Comparison of ENCODE assay signal across 1 cellular context in genomic region chr16:58684354-58685083, GRCh38.
TF ChIP-seq lines count a peak whose summit lies in the region.

TSS of gene SLC38A7 (minus strand) at chr16:58684770. CDS start at chr16:58680126, 4,644 bp downstream.

TF ChIP-seq in HepG2, 621 proteins besides CTCF, POLR2A, EP300 and RAD21 (continued from another document and continues in another):
- TF ChIP-seq ZNF333 (CRISPR knock-in tag; IDR thresholded peaks at IDR 0.05; ENCODE audit: borderline replicate concordance) (no peak), NFE2L1 (CRISPR knock-in tag; IDR thresholded peaks at IDR 0.05; ENCODE audit: borderline replicate concordance) (no peak), MTF2 (CRISPR knock-in tag; IDR thresholded peaks at IDR 0.05; ENCODE audit: borderline replicate concordance) (0 out of 2 replicates have a peak, but pooled peaks have one; percentile 13), ZNF367 (CRISPR knock-in tag; IDR thresholded peaks at IDR 0.05; ENCODE audit: borderline replicate concordance) (peak; percentile 84), ZNF83 (CRISPR knock-in tag; IDR thresholded peaks at IDR 0.05; ENCODE audit: borderline replicate concordance) (peak; percentile 79; the same call in 1 of the 2 replicates), GABPB1 (CRISPR knock-in tag; IDR thresholded peaks at IDR 0.05) (peak; percentile 89), ZNF441 (CRISPR knock-in tag; IDR thresholded peaks at IDR 0.05; ENCODE audit: borderline replicate concordance) (peak; percentile 80), ZNF788 (CRISPR knock-in tag; IDR thresholded peaks at IDR 0.05; ENCODE audit: borderline replicate concordance) (peak; percentile 29), KLF12 (CRISPR knock-in tag; IDR thresholded peaks at IDR 0.05; ENCODE audit: borderline replicate concordance) (0 out of 2 replicates have a peak, but pooled peaks have one; percentile 60), TOPORS (CRISPR knock-in tag; IDR thresholded peaks at IDR 0.05) (0 out of 2 replicates have a peak, but pooled peaks have one; percentile 44), ZFYVE20 (CRISPR knock-in tag; IDR thresholded peaks at IDR 0.05; ENCODE audit: borderline replicate concordance, low read depth) (0 out of 2 replicates have a peak, but pooled peaks have one; percentile 24), AHR (CRISPR knock-in tag; IDR thresholded peaks at IDR 0.05) (peak; percentile 52; the same call in 1 of the 2 replicates), GATAD2A (CRISPR knock-in tag; IDR thresholded peaks at IDR 0.05) (no peak; the same call in 1 of the 2 replicates), AKAP8 (CRISPR knock-in tag; IDR thresholded peaks at IDR 0.05) (0 out of 2 replicates have a peak, but pooled peaks have one; percentile 21), REPIN1 (CRISPR knock-in tag; IDR thresholded peaks at IDR 0.05; ENCODE audit: borderline replicate concordance, low read depth) (peak; percentile 32; the same call in 1 of the 2 replicates), ZNF720 (CRISPR knock-in tag; IDR thresholded peaks at IDR 0.05) (0 out of 2 replicates have a peak, but pooled peaks have one; percentile 7), UBTF (CRISPR knock-in tag; IDR thresholded peaks at IDR 0.05) (peak; percentile 28; the same call in 1 of the 2 replicates), BRD4 (CRISPR knock-in tag; IDR thresholded peaks at IDR 0.05) (peak; percentile 35; the same call in 1 of the 2 replicates), ATF2 (CRISPR knock-in tag; IDR thresholded peaks at IDR 0.05) (no peak; the same call in none of the 2 replicates), ZNF253 (CRISPR knock-in tag; IDR thresholded peaks at IDR 0.05; ENCODE audit: borderline replicate concordance) (peak; percentile 11; the same call in 1 of the 2 replicates), ZNF598 (CRISPR knock-in tag; IDR thresholded peaks at IDR 0.05; ENCODE audit: borderline replicate concordance) (no peak), ASH2L (IDR thresholded peaks at IDR 0.05; ENCODE audit: insufficient read length, low read depth, low read length) (peak; percentile 69), ZSCAN31 (CRISPR knock-in tag; IDR thresholded peaks at IDR 0.05; ENCODE audit: low read depth) (no peak; the same call in none of the 2 replicates), HOXA3 (CRISPR knock-in tag; IDR thresholded peaks at IDR 0.05) (peak; percentile 90), PHF5A (CRISPR knock-in tag; IDR thresholded peaks at IDR 0.05; ENCODE audit: low read depth, unreplicated experiment) (peak; percentile 70), PCBP1 (IDR thresholded peaks at IDR 0.05; ENCODE audit: borderline replicate concordance, low read depth, low read length) (peak; percentile 81; the same call in 1 of the 2 replicates), HDAC2 (CRISPR knock-in tag; IDR thresholded peaks at IDR 0.05) (peak; percentile 77; the same call in 1 of the 2 replicates), RARG (CRISPR knock-in tag; IDR thresholded peaks at IDR 0.05; ENCODE audit: low read depth) (no peak)
- TF ChIP-seq, protein P1, sequence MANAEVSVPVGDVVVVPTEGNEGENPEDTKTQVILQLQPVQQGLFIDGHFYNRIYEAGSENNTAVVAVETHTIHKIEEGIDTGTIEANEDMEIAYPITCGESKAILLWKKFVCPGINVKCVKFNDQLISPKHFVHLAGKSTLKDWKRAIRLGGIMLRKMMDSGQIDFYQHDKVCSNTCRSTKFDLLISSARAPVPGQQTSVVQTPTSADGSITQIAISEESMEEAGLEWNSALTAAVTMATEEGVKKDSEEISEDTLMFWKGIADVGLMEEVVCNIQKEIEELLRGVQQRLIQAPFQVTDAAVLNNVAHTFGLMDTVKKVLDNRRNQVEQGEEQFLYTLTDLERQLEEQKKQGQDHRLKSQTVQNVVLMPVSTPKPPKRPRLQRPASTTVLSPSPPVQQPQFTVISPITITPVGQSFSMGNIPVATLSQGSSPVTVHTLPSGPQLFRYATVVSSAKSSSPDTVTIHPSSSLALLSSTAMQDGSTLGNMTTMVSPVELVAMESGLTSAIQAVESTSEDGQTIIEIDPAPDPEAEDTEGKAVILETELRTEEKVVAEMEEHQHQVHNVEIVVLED (CRISPR knock-in tag; IDR thresholded peaks at IDR 0.05; ENCODE audit: borderline replicate concordance) = peak; percentile 83
- TF ChIP-seq, protein P2, sequence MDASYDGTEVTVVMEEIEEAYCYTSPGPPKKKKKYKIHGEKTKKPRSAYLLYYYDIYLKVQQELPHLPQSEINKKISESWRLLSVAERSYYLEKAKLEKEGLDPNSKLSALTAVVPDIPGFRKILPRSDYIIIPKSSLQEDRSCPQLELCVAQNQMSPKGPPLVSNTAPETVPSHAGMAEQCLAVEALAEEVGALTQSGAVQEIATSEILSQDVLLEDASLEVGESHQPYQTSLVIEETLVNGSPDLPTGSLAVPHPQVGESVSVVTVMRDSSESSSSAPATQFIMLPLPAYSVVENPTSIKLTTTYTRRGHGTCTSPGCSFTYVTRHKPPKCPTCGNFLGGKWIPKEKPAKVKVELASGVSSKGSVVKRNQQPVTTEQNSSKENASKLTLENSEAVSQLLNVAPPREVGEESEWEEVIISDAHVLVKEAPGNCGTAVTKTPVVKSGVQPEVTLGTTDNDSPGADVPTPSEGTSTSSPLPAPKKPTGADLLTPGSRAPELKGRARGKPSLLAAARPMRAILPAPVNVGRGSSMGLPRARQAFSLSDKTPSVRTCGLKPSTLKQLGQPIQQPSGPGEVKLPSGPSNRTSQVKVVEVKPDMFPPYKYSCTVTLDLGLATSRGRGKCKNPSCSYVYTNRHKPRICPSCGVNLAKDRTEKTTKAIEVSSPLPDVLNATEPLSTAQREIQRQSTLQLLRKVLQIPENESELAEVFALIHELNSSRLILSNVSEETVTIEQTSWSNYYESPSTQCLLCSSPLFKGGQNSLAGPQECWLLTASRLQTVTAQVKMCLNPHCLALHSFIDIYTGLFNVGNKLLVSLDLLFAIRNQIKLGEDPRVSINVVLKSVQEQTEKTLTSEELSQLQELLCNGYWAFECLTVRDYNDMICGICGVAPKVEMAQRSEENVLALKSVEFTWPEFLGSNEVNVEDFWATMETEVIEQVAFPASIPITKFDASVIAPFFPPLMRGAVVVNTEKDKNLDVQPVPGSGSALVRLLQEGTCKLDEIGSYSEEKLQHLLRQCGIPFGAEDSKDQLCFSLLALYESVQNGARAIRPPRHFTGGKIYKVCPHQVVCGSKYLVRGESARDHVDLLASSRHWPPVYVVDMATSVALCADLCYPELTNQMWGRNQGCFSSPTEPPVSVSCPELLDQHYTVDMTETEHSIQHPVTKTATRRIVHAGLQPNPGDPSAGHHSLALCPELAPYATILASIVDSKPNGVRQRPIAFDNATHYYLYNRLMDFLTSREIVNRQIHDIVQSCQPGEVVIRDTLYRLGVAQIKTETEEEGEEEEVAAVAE (CRISPR knock-in tag; IDR thresholded peaks at IDR 0.05; ENCODE audit: borderline replicate concordance) = peak; percentile 61; the same call in 1 of the 2 replicates
- TF ChIP-seq, protein P3, sequence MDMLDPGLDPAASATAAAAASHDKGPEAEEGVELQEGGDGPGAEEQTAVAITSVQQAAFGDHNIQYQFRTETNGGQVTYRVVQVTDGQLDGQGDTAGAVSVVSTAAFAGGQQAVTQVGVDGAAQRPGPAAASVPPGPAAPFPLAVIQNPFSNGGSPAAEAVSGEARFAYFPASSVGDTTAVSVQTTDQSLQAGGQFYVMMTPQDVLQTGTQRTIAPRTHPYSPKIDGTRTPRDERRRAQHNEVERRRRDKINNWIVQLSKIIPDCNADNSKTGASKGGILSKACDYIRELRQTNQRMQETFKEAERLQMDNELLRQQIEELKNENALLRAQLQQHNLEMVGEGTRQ (IDR thresholded peaks at IDR 0.05; ENCODE audit: low read depth, low read length) = peak; percentile 100
- TF ChIP-seq, protein P3 (CRISPR knock-in tag; IDR thresholded peaks at IDR 0.05; ENCODE audit: borderline replicate concordance) = peak; percentile 100; the same call in 1 of the 2 replicates
- TF ChIP-seq, protein P4, sequence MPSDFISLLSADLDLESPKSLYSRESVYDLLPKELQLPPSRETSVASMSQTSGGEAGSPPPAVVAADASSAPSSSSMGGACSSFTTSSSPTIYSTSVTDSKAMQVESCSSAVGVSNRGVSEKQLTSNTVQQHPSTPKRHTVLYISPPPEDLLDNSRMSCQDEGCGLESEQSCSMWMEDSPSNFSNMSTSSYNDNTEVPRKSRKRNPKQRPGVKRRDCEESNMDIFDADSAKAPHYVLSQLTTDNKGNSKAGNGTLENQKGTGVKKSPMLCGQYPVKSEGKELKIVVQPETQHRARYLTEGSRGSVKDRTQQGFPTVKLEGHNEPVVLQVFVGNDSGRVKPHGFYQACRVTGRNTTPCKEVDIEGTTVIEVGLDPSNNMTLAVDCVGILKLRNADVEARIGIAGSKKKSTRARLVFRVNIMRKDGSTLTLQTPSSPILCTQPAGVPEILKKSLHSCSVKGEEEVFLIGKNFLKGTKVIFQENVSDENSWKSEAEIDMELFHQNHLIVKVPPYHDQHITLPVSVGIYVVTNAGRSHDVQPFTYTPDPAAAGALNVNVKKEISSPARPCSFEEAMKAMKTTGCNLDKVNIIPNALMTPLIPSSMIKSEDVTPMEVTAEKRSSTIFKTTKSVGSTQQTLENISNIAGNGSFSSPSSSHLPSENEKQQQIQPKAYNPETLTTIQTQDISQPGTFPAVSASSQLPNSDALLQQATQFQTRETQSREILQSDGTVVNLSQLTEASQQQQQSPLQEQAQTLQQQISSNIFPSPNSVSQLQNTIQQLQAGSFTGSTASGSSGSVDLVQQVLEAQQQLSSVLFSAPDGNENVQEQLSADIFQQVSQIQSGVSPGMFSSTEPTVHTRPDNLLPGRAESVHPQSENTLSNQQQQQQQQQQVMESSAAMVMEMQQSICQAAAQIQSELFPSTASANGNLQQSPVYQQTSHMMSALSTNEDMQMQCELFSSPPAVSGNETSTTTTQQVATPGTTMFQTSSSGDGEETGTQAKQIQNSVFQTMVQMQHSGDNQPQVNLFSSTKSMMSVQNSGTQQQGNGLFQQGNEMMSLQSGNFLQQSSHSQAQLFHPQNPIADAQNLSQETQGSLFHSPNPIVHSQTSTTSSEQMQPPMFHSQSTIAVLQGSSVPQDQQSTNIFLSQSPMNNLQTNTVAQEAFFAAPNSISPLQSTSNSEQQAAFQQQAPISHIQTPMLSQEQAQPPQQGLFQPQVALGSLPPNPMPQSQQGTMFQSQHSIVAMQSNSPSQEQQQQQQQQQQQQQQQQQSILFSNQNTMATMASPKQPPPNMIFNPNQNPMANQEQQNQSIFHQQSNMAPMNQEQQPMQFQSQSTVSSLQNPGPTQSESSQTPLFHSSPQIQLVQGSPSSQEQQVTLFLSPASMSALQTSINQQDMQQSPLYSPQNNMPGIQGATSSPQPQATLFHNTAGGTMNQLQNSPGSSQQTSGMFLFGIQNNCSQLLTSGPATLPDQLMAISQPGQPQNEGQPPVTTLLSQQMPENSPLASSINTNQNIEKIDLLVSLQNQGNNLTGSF (CRISPR knock-in tag; IDR thresholded peaks at IDR 0.05) = peak; percentile 88
- TF ChIP-seq, protein P5, sequence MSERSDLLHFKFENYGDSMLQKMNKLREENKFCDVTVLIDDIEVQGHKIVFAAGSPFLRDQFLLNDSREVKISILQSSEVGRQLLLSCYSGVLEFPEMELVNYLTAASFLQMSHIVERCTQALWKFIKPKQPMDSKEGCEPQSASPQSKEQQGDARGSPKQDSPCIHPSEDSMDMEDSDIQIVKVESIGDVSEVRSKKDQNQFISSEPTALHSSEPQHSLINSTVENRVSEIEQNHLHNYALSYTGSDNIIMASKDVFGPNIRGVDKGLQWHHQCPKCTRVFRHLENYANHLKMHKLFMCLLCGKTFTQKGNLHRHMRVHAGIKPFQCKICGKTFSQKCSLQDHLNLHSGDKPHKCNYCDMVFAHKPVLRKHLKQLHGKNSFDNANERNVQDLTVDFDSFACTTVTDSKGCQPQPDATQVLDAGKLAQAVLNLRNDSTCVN (CRISPR knock-in tag; IDR thresholded peaks at IDR 0.05; ENCODE audit: borderline replicate concordance) = no peak
- TF ChIP-seq, protein P6, sequence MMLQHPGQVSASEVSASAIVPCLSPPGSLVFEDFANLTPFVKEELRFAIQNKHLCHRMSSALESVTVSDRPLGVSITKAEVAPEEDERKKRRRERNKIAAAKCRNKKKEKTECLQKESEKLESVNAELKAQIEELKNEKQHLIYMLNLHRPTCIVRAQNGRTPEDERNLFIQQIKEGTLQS (CRISPR knock-in tag; IDR thresholded peaks at IDR 0.05) = peak; percentile 8; the same call in 1 of the 2 replicates
- TF ChIP-seq, protein P7, sequence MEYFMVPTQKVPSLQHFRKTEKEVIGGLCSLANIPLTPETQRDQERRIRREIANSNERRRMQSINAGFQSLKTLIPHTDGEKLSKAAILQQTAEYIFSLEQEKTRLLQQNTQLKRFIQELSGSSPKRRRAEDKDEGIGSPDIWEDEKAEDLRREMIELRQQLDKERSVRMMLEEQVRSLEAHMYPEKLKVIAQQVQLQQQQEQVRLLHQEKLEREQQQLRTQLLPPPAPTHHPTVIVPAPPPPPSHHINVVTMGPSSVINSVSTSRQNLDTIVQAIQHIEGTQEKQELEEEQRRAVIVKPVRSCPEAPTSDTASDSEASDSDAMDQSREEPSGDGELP (IDR thresholded peaks at IDR 0.05; ENCODE audit: borderline replicate concordance, low read depth) = peak; percentile 72; the same call in 1 of the 2 replicates
